In the genomic region with DNA sequence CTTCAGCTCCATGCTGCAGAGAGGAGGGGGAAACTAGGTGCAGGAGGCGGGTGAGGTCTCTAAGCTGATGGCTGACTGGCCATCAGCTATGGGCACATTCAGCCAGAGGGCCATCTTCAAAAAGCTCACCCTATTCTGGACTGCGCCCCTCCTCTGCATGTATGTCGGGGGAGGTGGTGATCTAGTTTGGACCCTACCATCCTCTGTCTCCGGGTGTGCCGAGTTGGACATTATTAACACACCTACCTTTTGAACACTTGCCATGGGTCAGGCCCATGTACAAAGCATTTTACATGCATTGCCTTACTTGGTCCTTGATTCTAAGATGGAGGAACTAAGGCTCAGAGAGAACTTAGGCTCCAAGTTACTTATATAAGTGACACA, we compare ENCODE assay signal across 9 cellular contexts. TPM values are rescaled to one million over a fixed set of nuclear protein-coding genes. Genes with fewer than 3 reads are reported as not detected.
A peak's percentile ranks its signal among the peaks of the same experiment; 100 is the strongest.
DNase-seq lines count a peak whose midpoint lies in the region; ATAC-seq, FAIRE-seq and TF ChIP-seq lines count a peak whose summit lies in the region.
"Had no signal": no experiment of that assay in that cellular context is flagged by ENCODE, and none has a peak within 500 bp of the region (broad histone marks: within the 10 kb centered on the region; RNA-seq: fewer than 3 reads in every experiment).

No MANE protein-coding gene starts in this region.

- no peak for TF ChIP-seq POLR2A in testis (IDR thresholded peaks at IDR 0.05)

- no peak for TF ChIP-seq CTCF in kidney (IDR thresholded peaks at IDR 0.05; ENCODE audit: borderline replicate concordance, extremely low read depth, insufficient read depth)
- no peak for TF ChIP-seq CTCF in testis (IDR thresholded peaks at IDR 0.05)

- peaks cover 16% of the 10 kb centered on the region for H3K36me3 Mint-ChIP-seq in activated CD4-positive, alpha-beta T cell treated with anti-CD3 and anti-CD28 coated beads for 36 hours (ENCODE audit: low read depth)
- H3K36me3 Mint-ChIP-seq in activated naive CD8-positive, alpha-beta T cell treated with anti-CD3 and anti-CD28 coated beads, Interleukin-2, amount 10 ng/mL, durations not matched to agents 7 days and 5 days, result peaks cover 24% of the 10 kb centered on the region

- FAIRE-seq in kidney (lab: Jason Lieb, UNC), result no peak
- FAIRE-seq: colon had no signal

- no peaks in the 10 kb centered on the region for H3K9me3 Mint-ChIP-seq in activated CD4-positive, alpha-beta T cell treated with anti-CD3 and anti-CD28 coated beads for 36 hours (ENCODE audit: low read depth)
- H3K9me3 Mint-ChIP-seq in activated naive CD8-positive, alpha-beta T cell treated with anti-CD3 and anti-CD28 coated beads, Interleukin-2, amount 10 ng/mL, durations not matched to agents 7 days and 5 days, result no peaks in the 10 kb centered on the region

- H3K9ac ChIP-seq in kidney (ENCODE audit: low read length in 2 of 2), result peak overlapping the region; percentile 93 to 96

- intact Hi-C loops in activated CD4-positive, alpha-beta T cell treated with anti-CD3 and anti-CD28 coated beads for 36 hours (cut with DNase I, micrococcal nuclease), result loop anchor here in 1 of 2 experiments (5.0 kb wide), 1 partner anchor 441 kb away; the partner anchor contains the start of gene STIMATE
- intact Hi-C loops in kidney (cut with DNase I) (no loop called here), testis (cut with DNase I; ENCODE audit: low total_unique reads) (no loop called here)

- POLR2A ChIA-PET in activated CD4-positive, alpha-beta T cell treated with anti-CD3 and anti-CD28 coated beads for 36 hours (lab: Charles Lee), result interaction anchor here (1.0 kb wide), 1 partner anchor 14 kb away, joined by 6 read pairs; no protein-coding TSS in a partner anchor
- POLR2A ChIA-PET in activated naive CD8-positive, alpha-beta T cell treated with anti-CD3 and anti-CD28 coated beads, Interleukin-2, amount 10 ng/mL, durations not matched to agents 7 days and 5 days (lab: Charles Lee), result interaction anchor here (0.6 kb wide), 1 partner anchor 115 kb away, joined by 5 read pairs; no protein-coding TSS in a partner anchor

- H3K4me1 ChIP-seq in kidney (ENCODE audit: control insufficient read depth in 1 of 2, insufficient read depth in 1 of 2, low read depth in 1 of 2, low read length in 2 of 2) (peaks cover 17 to 29% of the 10 kb centered on the region in 2 donors), testis (peaks cover 25% of the 10 kb centered on the region)

- no peaks in the 10 kb centered on the region for H3K27me3 ChIP-seq in testis

- peak overlapping the region; percentile 81 to 87 for H3K4me3 ChIP-seq in kidney (ENCODE audit: low read length in 2 of 2)
- H3K4me3 ChIP-seq in testis, result peak overlapping the region; percentile 97 to 98

- H3K27me3 Mint-ChIP-seq in activated CD4-positive, alpha-beta T cell treated with anti-CD3 and anti-CD28 coated beads for 36 hours, result no peaks in the 10 kb centered on the region
- H3K27me3 Mint-ChIP-seq in activated naive CD8-positive, alpha-beta T cell treated with anti-CD3 and anti-CD28 coated beads, Interleukin-2, amount 10 ng/mL, durations not matched to agents 7 days and 5 days, result no peaks in the 10 kb centered on the region

- no peaks in the 10 kb centered on the region for H3K9me3 ChIP-seq in kidney (ENCODE audit: control insufficient read depth in 1 of 2, low read length in 2 of 2)
- H3K9me3 ChIP-seq in testis, result no peaks in the 10 kb centered on the region

- CTCF ChIA-PET in activated CD4-positive, alpha-beta T cell treated with anti-CD3 and anti-CD28 coated beads for 36 hours (lab: Charles Lee), result interaction anchor here (0.6 to 4.4 kb wide), 7 partner anchors 10 to 274 kb away, joined by 3 to 34 read pairs (median 3); partner anchors contain the start of gene SEMA3G

- H3K36me3 ChIP-seq in kidney (ENCODE audit: control insufficient read depth in 1 of 2, insufficient read depth in 2 of 2, low read length in 2 of 2), result peaks cover 14 to 29% of the 10 kb centered on the region in 2 donors
- H3K36me3 ChIP-seq in testis (ENCODE audit: low read depth, missing control alignments), result no peaks in the 10 kb centered on the region

- no peak for ATAC-seq in activated CD4-positive, alpha-beta T cell treated with anti-CD3 and anti-CD28 coated beads for 36 hours
- no peak for ATAC-seq in activated naive CD8-positive, alpha-beta T cell treated with anti-CD3 and anti-CD28 coated beads, Interleukin-2, amount 10 ng/mL, durations not matched to agents 7 days and 5 days (ENCODE audit: low read depth)

- peaks cover 36% of the 10 kb centered on the region for H3K4me1 Mint-ChIP-seq in activated CD4-positive, alpha-beta T cell treated with anti-CD3 and anti-CD28 coated beads for 36 hours
- peaks cover 31% of the 10 kb centered on the region for H3K4me1 Mint-ChIP-seq in activated naive CD8-positive, alpha-beta T cell treated with anti-CD3 and anti-CD28 coated beads, Interleukin-2, amount 10 ng/mL, durations not matched to agents 7 days and 5 days

- WGBS in testis, 2 donors, result 17 to 43% methylated on average over 4 to 5 of the region's 5 CpGs

- DNase-seq in activated CD4-positive, alpha-beta T cell treated with anti-CD3 and anti-CD28 coated beads for 36 hours, result no peak
- DNase-seq in activated CD4-positive, alpha-beta T cell treated with anti-CD3 and anti-CD28 coated beads, Interleukin-2, amount 50 U/mL, for 4 hours, result no peak
- no peak for DNase-seq in activated naive CD8-positive, alpha-beta T cell treated with anti-CD3 and anti-CD28 coated beads, Interleukin-2, amount 10 ng/mL, durations not matched to agents 7 days and 5 days
- peak; percentile 40 for DNase-seq in kidney
- DNase-seq in testis, result no peak
- no peak for DNase-seq in retina
- DNase-seq in NCI-H1048 (lab: John Stamatoyannopoulos, UW), result no peak
- DNase-seq in mucosa of gallbladder (ENCODE audit: low spot score), result no peak

- H3K4me3 Mint-ChIP-seq in activated CD4-positive, alpha-beta T cell treated with anti-CD3 and anti-CD28 coated beads for 36 hours, result peak overlapping the region; percentile 96
- peak overlapping the region; percentile 92 for H3K4me3 Mint-ChIP-seq in activated naive CD8-positive, alpha-beta T cell treated with anti-CD3 and anti-CD28 coated beads, Interleukin-2, amount 10 ng/mL, durations not matched to agents 7 days and 5 days

- H3K27ac ChIP-seq in kidney (ENCODE audit: low read depth in 2 of 2, low read length in 2 of 2) (peak overlapping the region; percentile 82 to 90), testis (peak overlapping the region; percentile 96)

- peak overlapping the region; percentile 91 for H3K27ac Mint-ChIP-seq in activated CD4-positive, alpha-beta T cell treated with anti-CD3 and anti-CD28 coated beads for 36 hours
- peak overlapping the region; percentile 92 for H3K27ac Mint-ChIP-seq in activated naive CD8-positive, alpha-beta T cell treated with anti-CD3 and anti-CD28 coated beads, Interleukin-2, amount 10 ng/mL, durations not matched to agents 7 days and 5 days

RNA-seq across cellular contexts. Expression of gene NISCH, which starts 1.4 kb away (rescaled TPM):
- total RNA-seq in activated CD4-positive, alpha-beta T cell treated with anti-CD3 and anti-CD28 coated beads for 36 hours, result 10 to 100 TPM; 61.4 to 68.9 TPM
- 100 to 1,000 TPM; 124 to 125 TPM for total RNA-seq in activated naive CD8-positive, alpha-beta T cell treated with anti-CD3 and anti-CD28 coated beads, Interleukin-2, amount 10 ng/mL, durations not matched to agents 7 days and 5 days
- 98.7 TPM for total RNA-seq in kidney
- polyA plus RNA-seq in kidney (ENCODE audit: insufficient read depth, low read depth, low replicate concordance), result 36.1 TPM
- 100 to 1,000 TPM; 315 to 327 TPM for total RNA-seq in testis
- polyA plus RNA-seq in testis (ENCODE audit: insufficient read depth, low read depth, low replicate concordance), result 166 TPM
- total RNA-seq in mucosa of gallbladder, result 111 TPM

RNA-seq across cellular contexts. Expression of gene TNNC1, which starts 3.0 kb away (rescaled TPM):
- total RNA-seq in activated CD4-positive, alpha-beta T cell treated with anti-CD3 and anti-CD28 coated beads for 36 hours, result 1 to 10 TPM; 2.7 to 4.2 TPM
- 1 to 10 TPM; 3.0 to 3.2 TPM for total RNA-seq in activated naive CD8-positive, alpha-beta T cell treated with anti-CD3 and anti-CD28 coated beads, Interleukin-2, amount 10 ng/mL, durations not matched to agents 7 days and 5 days
- total RNA-seq in kidney (2.2 TPM), testis (10 to 100 TPM; 11.3 to 23.2 TPM), mucosa of gallbladder (0.81 TPM)
- polyA plus RNA-seq in kidney (ENCODE audit: insufficient read depth, low read depth, low replicate concordance) (86.6 TPM), testis (ENCODE audit: insufficient read depth, low read depth, low replicate concordance) (91.7 TPM)

RNA-seq across cellular contexts. Expression of gene SEMA3G, which starts 11.9 kb away (rescaled TPM):
- not detected for total RNA-seq in activated CD4-positive, alpha-beta T cell treated with anti-CD3 and anti-CD28 coated beads for 36 hours
- under 1 TPM; 0.06 to 0.09 TPM for total RNA-seq in activated naive CD8-positive, alpha-beta T cell treated with anti-CD3 and anti-CD28 coated beads, Interleukin-2, amount 10 ng/mL, durations not matched to agents 7 days and 5 days
- total RNA-seq in kidney (25.7 TPM), testis (1 to 10 TPM; 1.7 to 2.1 TPM), mucosa of gallbladder (11.6 TPM)
- polyA plus RNA-seq in kidney (ENCODE audit: insufficient read depth, low read depth, low replicate concordance) (28.2 TPM), testis (ENCODE audit: insufficient read depth, low read depth, low replicate concordance) (3.1 TPM)

RNA-seq across cellular contexts. Expression of gene STAB1, which starts 38.3 kb away (rescaled TPM):
- under 1 TPM; 0.09 to 0.14 TPM for total RNA-seq in activated CD4-positive, alpha-beta T cell treated with anti-CD3 and anti-CD28 coated beads for 36 hours
- 10 to 100 TPM; 10.5 to 13.0 TPM for total RNA-seq in activated naive CD8-positive, alpha-beta T cell treated with anti-CD3 and anti-CD28 coated beads, Interleukin-2, amount 10 ng/mL, durations not matched to agents 7 days and 5 days
- total RNA-seq in kidney, result 379 TPM
- polyA plus RNA-seq in kidney (ENCODE audit: insufficient read depth, low read depth, low replicate concordance), result 98.4 TPM
- total RNA-seq in testis, result 10 to 100 TPM; 58.6 to 71.9 TPM
- 41.7 TPM for polyA plus RNA-seq in testis (ENCODE audit: insufficient read depth, low read depth, low replicate concordance)
- total RNA-seq in mucosa of gallbladder, result 222 TPM

RNA-seq across cellular contexts. Expression of gene PHF7, which starts 46.3 kb away (rescaled TPM):
- total RNA-seq in activated CD4-positive, alpha-beta T cell treated with anti-CD3 and anti-CD28 coated beads for 36 hours, result 10 to 100 TPM; 13.9 to 14.1 TPM
- total RNA-seq in activated naive CD8-positive, alpha-beta T cell treated with anti-CD3 and anti-CD28 coated beads, Interleukin-2, amount 10 ng/mL, durations not matched to agents 7 days and 5 days, result 10 to 100 TPM; 19.2 to 20.6 TPM
- total RNA-seq in kidney (8.8 TPM), testis (1,000 to 10,000 TPM in 1 of 2 donors, 100 to 1,000 TPM in 1; 772 to 1,782 TPM), mucosa of gallbladder (5.4 TPM)
- polyA plus RNA-seq in kidney (ENCODE audit: insufficient read depth, low read depth, low replicate concordance) (3.9 TPM), testis (ENCODE audit: insufficient read depth, low read depth, low replicate concordance) (3,007 TPM)
